22 cellular contexts compared by ENCODE assay signal in the genomic region with DNA sequence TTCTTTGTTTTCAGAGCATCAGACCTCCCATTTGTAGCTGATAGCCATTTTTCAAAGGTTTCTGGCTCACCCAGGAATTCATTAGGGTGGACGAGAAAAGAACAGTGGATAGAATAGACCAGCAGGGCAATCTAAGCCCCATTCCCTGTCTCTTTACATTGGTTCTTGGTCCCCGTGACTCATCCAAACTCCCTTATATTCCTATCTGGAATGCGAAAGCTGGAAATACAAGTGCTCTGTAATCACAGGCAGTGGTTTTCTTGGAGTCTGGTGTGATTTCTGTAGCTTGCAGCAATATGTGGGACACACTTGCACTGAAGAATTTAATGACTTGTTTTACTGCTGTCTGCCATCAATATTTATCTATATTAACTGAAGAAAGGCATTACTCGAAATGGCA.
"Had no signal": no experiment of that assay in that cellular context is flagged by ENCODE, and none has a peak within 500 bp of the region (broad histone marks: within the 10 kb centered on the region; RNA-seq: fewer than 3 reads in every experiment).

No MANE protein-coding gene starts in this region.

- ATAC-seq: heart left ventricle; naive thymus-derived CD4-positive, alpha-beta T cell; right lobe of liver; stimulated activated effector memory CD8-positive, alpha-beta T cell treated with anti-CD3 and anti-CD28 coated beads, Interleukin-12 subunit alpha, Interleukin-12 subunit beta, amount 100 ng/mL, for 72 hours; T-cell had no signal

- H3K27ac ChIP-seq: coronary artery, heart left ventricle, left ventricle myocardium inferior, ovary, right lobe of liver, stomach had no signal

- DNase-seq: activated B cell treated with CpG ODN at 0.5 μM for 24 hours; activated CD4-positive, alpha-beta memory T cell treated with anti-CD3 and anti-CD28 coated beads, Interleukin-2, amount 10 ng/mL, durations not matched to agents 7 days and 5 days; activated CD4-positive, alpha-beta T cell treated with anti-CD3 and anti-CD28 coated beads for 4 hours; activated naive CD4-positive, alpha-beta T cell treated with Interleukin-2 at 50 U/mL for 16 hours; activated naive CD8-positive, alpha-beta T cell treated with anti-CD3 and anti-CD28 coated beads, Interleukin-2, amount 10 ng/mL, durations not matched to agents 7 days and 5 days; activated T-cell treated with anti-CD3 and anti-CD28 coated beads, Interleukin-2, amount 50 U/mL, for 1 hour; erythroblast; heart left ventricle; kidney; left ventricle myocardium inferior; mammary epithelial cell; naive thymus-derived CD4-positive, alpha-beta T cell; ovary; right lobe of liver; stimulated activated CD4-positive, alpha-beta T cell treated with anti-CD3 and anti-CD28 coated beads, Interleukin-4, amount 100 ng/mL, for 24 hours; stomach; T-cell had no signal

- H3K27me3 ChIP-seq: heart left ventricle, ovary, right lobe of liver, stomach had no signal

- H3K4me1 ChIP-seq: heart left ventricle, left ventricle myocardium inferior, right lobe of liver, stomach had no signal

- H3K4me3 Mint-ChIP-seq: activated B cell treated with CpG ODN at 0.5 μM for 24 hours; activated CD4-positive, alpha-beta memory T cell treated with anti-CD3 and anti-CD28 coated beads, Interleukin-2, amount 10 ng/mL, durations not matched to agents 7 days and 5 days; activated naive CD8-positive, alpha-beta T cell treated with anti-CD3 and anti-CD28 coated beads, Interleukin-2, amount 10 ng/mL, durations not matched to agents 7 days and 5 days; central memory CD8-positive, alpha-beta T cell; naive thymus-derived CD4-positive, alpha-beta T cell; stimulated activated effector memory CD8-positive, alpha-beta T cell treated with anti-CD3 and anti-CD28 coated beads, Interleukin-12 subunit alpha, Interleukin-12 subunit beta, amount 100 ng/mL, for 72 hours; T-cell; type B pancreatic cell had no signal

- H3K4me3 ChIP-seq: coronary artery, heart left ventricle, left ventricle myocardium inferior, ovary, right lobe of liver, stomach had no signal

- H3K4me1 Mint-ChIP-seq: activated B cell treated with CpG ODN at 0.5 μM for 24 hours; activated CD4-positive, alpha-beta memory T cell treated with anti-CD3 and anti-CD28 coated beads, Interleukin-2, amount 10 ng/mL, durations not matched to agents 7 days and 5 days; activated naive CD8-positive, alpha-beta T cell treated with anti-CD3 and anti-CD28 coated beads, Interleukin-2, amount 10 ng/mL, durations not matched to agents 7 days and 5 days; central memory CD8-positive, alpha-beta T cell; stimulated activated effector memory CD8-positive, alpha-beta T cell treated with anti-CD3 and anti-CD28 coated beads, Interleukin-12 subunit alpha, Interleukin-12 subunit beta, amount 100 ng/mL, for 72 hours; T-cell had no signal

- H3K9me3 Mint-ChIP-seq: activated B cell treated with CpG ODN at 0.5 μM for 24 hours; activated CD4-positive, alpha-beta memory T cell treated with anti-CD3 and anti-CD28 coated beads, Interleukin-2, amount 10 ng/mL, durations not matched to agents 7 days and 5 days; activated naive CD8-positive, alpha-beta T cell treated with anti-CD3 and anti-CD28 coated beads, Interleukin-2, amount 10 ng/mL, durations not matched to agents 7 days and 5 days; activated T-helper 2 cell treated with anti-CD3 and anti-CD28 coated beads, Interferon-gamma antibody, Interleukin-2, Interleukin-4, amounts not matched to agents 10 μg/mL and 5 μg/mL and 100 μg/mL, durations not matched to agents 14 hours and 24 hours and 36 hours; central memory CD8-positive, alpha-beta T cell; naive thymus-derived CD4-positive, alpha-beta T cell; stimulated activated effector memory CD8-positive, alpha-beta T cell treated with anti-CD3 and anti-CD28 coated beads, Interleukin-12 subunit alpha, Interleukin-12 subunit beta, amount 100 ng/mL, for 72 hours; T-cell; type B pancreatic cell had no signal

- H3K9me3 ChIP-seq: heart left ventricle, left ventricle myocardium inferior, ovary, right lobe of liver, stomach had no signal

- H3K36me3 Mint-ChIP-seq: activated naive CD8-positive, alpha-beta T cell treated with anti-CD3 and anti-CD28 coated beads, Interleukin-2, amount 10 ng/mL, durations not matched to agents 7 days and 5 days; naive thymus-derived CD4-positive, alpha-beta T cell; stimulated activated effector memory CD8-positive, alpha-beta T cell treated with anti-CD3 and anti-CD28 coated beads, Interleukin-12 subunit alpha, Interleukin-12 subunit beta, amount 100 ng/mL, for 72 hours; T-cell; type B pancreatic cell had no signal

- H3K36me3 ChIP-seq: heart left ventricle, left ventricle myocardium inferior, ovary, right lobe of liver, stomach had no signal

- H3K27ac Mint-ChIP-seq: activated B cell treated with CpG ODN at 0.5 μM for 24 hours; activated CD4-positive, alpha-beta memory T cell treated with anti-CD3 and anti-CD28 coated beads, Interleukin-2, amount 10 ng/mL, durations not matched to agents 7 days and 5 days; activated naive CD8-positive, alpha-beta T cell treated with anti-CD3 and anti-CD28 coated beads, Interleukin-2, amount 10 ng/mL, durations not matched to agents 7 days and 5 days; activated T-helper 2 cell treated with anti-CD3 and anti-CD28 coated beads, Interferon-gamma antibody, Interleukin-2, Interleukin-4, amounts not matched to agents 10 μg/mL and 5 μg/mL and 100 μg/mL, durations not matched to agents 14 hours and 24 hours and 36 hours; naive thymus-derived CD4-positive, alpha-beta T cell; stimulated activated effector memory CD8-positive, alpha-beta T cell treated with anti-CD3 and anti-CD28 coated beads, Interleukin-12 subunit alpha, Interleukin-12 subunit beta, amount 100 ng/mL, for 72 hours; T-cell; type B pancreatic cell had no signal

- H3K27me3 Mint-ChIP-seq: activated B cell treated with CpG ODN at 0.5 μM for 24 hours; central memory CD8-positive, alpha-beta T cell; type B pancreatic cell had no signal
